8 cellular contexts compared by ENCODE assay signal in genomic region chr3:79517766-79518413, GRCh38.
DNase-seq lines count a peak whose midpoint lies in the region; ATAC-seq and TF ChIP-seq lines count a peak whose summit lies in the region.

No MANE protein-coding gene starts in this region.

- H3K27ac ChIP-seq in OCI-LY7 (ENCODE audit: low read depth, low read length, poor library complexity, severe bottlenecking) = no peak overlapping the region

- no peaks in the 10 kb centered on the region for H3K4me1 ChIP-seq in OCI-LY7 (ENCODE audit: insufficient read depth, low read length, poor library complexity, severe bottlenecking)

- peak; percentile 5 for DNase-seq in activated naive CD4-positive, alpha-beta T cell treated with anti-CD3 and anti-CD28 coated beads for 36 hours
- DNase-seq in activated naive CD4-positive, alpha-beta T cell treated with anti-CD3 and anti-CD28 coated beads, Interleukin-2, amount 50 U/mL, for 16 hours = no peak
- peak; percentile 1 for DNase-seq in OCI-LY7 (ENCODE audit: low spot score)
- peak; percentile 43 for DNase-seq in fibroblast of the aortic adventitia (ENCODE audit: low read depth)
- no peak for DNase-seq in type B pancreatic cell (ENCODE audit: extremely low spot score, unreplicated experiment)
- no peak for DNase-seq in activated CD4-positive, alpha-beta T cell treated with anti-CD3 and anti-CD28 coated beads, Interleukin-2, amount 50 U/mL, for 48 hours

- no peaks in the 10 kb centered on the region for H3K9me2 ChIP-seq in OCI-LY7 (ENCODE audit: insufficient read depth, low read length)

- ATAC-seq in GM21360 (IDR thresholded peaks at IDR 0.05; ENCODE audit: unreplicated experiment) = no peak
- no peak for ATAC-seq in HG02840 (IDR thresholded peaks at IDR 0.05; ENCODE audit: low FRiP score, unreplicated experiment)

- H3K4me3 ChIP-seq in OCI-LY7 (ENCODE audit: low read depth, low read length, poor library complexity, severe bottlenecking) = no peak overlapping the region
- no peak overlapping the region for H3K4me3 ChIP-seq in fibroblast of the aortic adventitia (ENCODE audit: low read depth, low read length)

- TF ChIP-seq CTCF in OCI-LY7 (conservative IDR thresholded peaks at IDR 0.05; ENCODE audit: low read length) = peak; percentile 66
- peak; percentile 69 for TF ChIP-seq CTCF in fibroblast of the aortic adventitia (IDR thresholded peaks at IDR 0.05; ENCODE audit: insufficient read depth, low read length)
- peak; percentile 77 for TF ChIP-seq CTCF in type B pancreatic cell (conservative IDR thresholded peaks at IDR 0.05)

- H3K9me3 Mint-ChIP-seq in activated naive CD4-positive, alpha-beta T cell treated with anti-CD3 and anti-CD28 coated beads for 36 hours = no peaks in the 10 kb centered on the region
- no peaks in the 10 kb centered on the region for H3K9me3 Mint-ChIP-seq in type B pancreatic cell

- H3K4me3 Mint-ChIP-seq in activated naive CD4-positive, alpha-beta T cell treated with anti-CD3 and anti-CD28 coated beads for 36 hours = no peak overlapping the region
- H3K4me3 Mint-ChIP-seq in type B pancreatic cell = no peak overlapping the region

- no peak overlapping the region for H3K27ac Mint-ChIP-seq in activated naive CD4-positive, alpha-beta T cell treated with anti-CD3 and anti-CD28 coated beads for 36 hours
- H3K27ac Mint-ChIP-seq in type B pancreatic cell = no peak overlapping the region

- POLR2A ChIA-PET in OCI-LY7 (lab: Charles Lee) = interaction anchor here (0.6 kb wide), 1 partner anchor 869 kb away, joined by 3 read pairs; no protein-coding TSS in a partner anchor

- CTCF ChIA-PET in activated naive CD4-positive, alpha-beta T cell treated with anti-CD3 and anti-CD28 coated beads for 36 hours (lab: Charles Lee) = interaction anchor here (0.7 kb wide), 1 partner anchor 37 kb away, joined by 3 read pairs; no protein-coding TSS in a partner anchor
- CTCF ChIA-PET in OCI-LY7 (lab: Charles Lee; ENCODE audit: unreplicated experiment) = no interaction called here

- H3K4me1 Mint-ChIP-seq in activated naive CD4-positive, alpha-beta T cell treated with anti-CD3 and anti-CD28 coated beads for 36 hours (ENCODE audit: low read depth) = no peaks in the 10 kb centered on the region
- peaks cover 33% of the 10 kb centered on the region for H3K4me1 Mint-ChIP-seq in type B pancreatic cell (ENCODE audit: unreplicated experiment)

- H3K27me3 Mint-ChIP-seq in activated naive CD4-positive, alpha-beta T cell treated with anti-CD3 and anti-CD28 coated beads for 36 hours (ENCODE audit: low read depth) = no peaks in the 10 kb centered on the region
- H3K27me3 Mint-ChIP-seq in type B pancreatic cell = peaks cover 14% of the 10 kb centered on the region

- H2AFZ ChIP-seq in OCI-LY7 (ENCODE audit: low read length) = no peak overlapping the region

- H3K9me3 ChIP-seq in OCI-LY7 (ENCODE audit: low read length) = no peaks in the 10 kb centered on the region

- H3K36me3 Mint-ChIP-seq in activated naive CD4-positive, alpha-beta T cell treated with anti-CD3 and anti-CD28 coated beads for 36 hours (ENCODE audit: low read depth) = no peaks in the 10 kb centered on the region
- no peaks in the 10 kb centered on the region for H3K36me3 Mint-ChIP-seq in type B pancreatic cell

- no peaks in the 10 kb centered on the region for H3K36me3 ChIP-seq in OCI-LY7 (ENCODE audit: insufficient read depth, low read length)

- no peak overlapping the region for H3K4me2 ChIP-seq in OCI-LY7 (ENCODE audit: low read length)

- BruUV-seq in OCI-LY7 (replicated peaks; lab: Mats Ljungman, UMichigan) = no TSS peak

- H4K20me1 ChIP-seq in OCI-LY7 (ENCODE audit: insufficient read depth, low read length) = no peaks in the 10 kb centered on the region

- intact Hi-C loops in activated naive CD4-positive, alpha-beta T cell treated with anti-CD3 and anti-CD28 coated beads for 36 hours (cut with micrococcal nuclease) = no loop called here
- intact Hi-C loops in OCI-LY7 (cut with micrococcal nuclease; ENCODE audit: unreplicated experiment) = no loop called here

- H3K79me2 ChIP-seq in OCI-LY7 (ENCODE audit: insufficient read depth, low read depth, low read length) = no peaks in the 10 kb centered on the region

Comparison
In these comparisons a context has a peak if more than half of its experiments do, and no peak if none do; other contexts are left out.
1. DNase-seq: peak in activated naive CD4-positive, alpha-beta T cell treated with anti-CD3 and anti-CD28 coated beads for 36 hours (single experiment), OCI-LY7 (single experiment) and fibroblast of the aortic adventitia (single experiment); none in activated naive CD4-positive, alpha-beta T cell treated with anti-CD3 and anti-CD28 coated beads, Interleukin-2, amount 50 U/mL, for 16 hours (single experiment), type B pancreatic cell (single experiment) and activated CD4-positive, alpha-beta T cell treated with anti-CD3 and anti-CD28 coated beads, Interleukin-2, amount 50 U/mL, for 48 hours (0 of 2).
2. Peak in every context shown above with its lines, with median percentiles within 50 percentile points of each other: CTCF ChIP-seq.